14 cellular contexts compared by ENCODE assay signal in genomic region chr1:81876901-81877750, GRCh38.
DNase-seq lines count a peak whose midpoint lies in the region; TF ChIP-seq lines count a peak whose summit lies in the region.
"Had no signal": no experiment of that assay in that cellular context is flagged by ENCODE, and none has a peak within 500 bp of the region (broad histone marks: within the 10 kb centered on the region; RNA-seq: fewer than 3 reads in every experiment).

No MANE protein-coding gene starts in this region.

- no peaks in the 10 kb centered on the region for H3K9me3 ChIP-seq in osteoblast (ENCODE audit: low read depth, low read length)
- H3K9me3 ChIP-seq: transverse colon had no signal

- peak overlapping the region; percentile 54 for H3K4me2 ChIP-seq in osteoblast (ENCODE audit: insufficient read depth, low read length)

- TF ChIP-seq CTCF in fibroblast of mammary gland (conservative IDR thresholded peaks at IDR 0.05; ENCODE audit: control insufficient read depth, insufficient read depth, low read depth, low read length) (no peak), osteoblast (IDR thresholded peaks at IDR 0.05; ENCODE audit: extremely low read depth, low read depth, low read length) (no peak)

- H3K4me3 ChIP-seq in fibroblast of mammary gland (ENCODE audit: control insufficient read depth, low read depth, low read length): no peak overlapping the region
- H3K4me3 ChIP-seq in osteoblast (ENCODE audit: insufficient read depth, low read length): no peak overlapping the region
- H3K4me3 ChIP-seq: transverse colon had no signal

- peak overlapping the region; percentile 36 for H3K27ac ChIP-seq in osteoblast (ENCODE audit: low read depth, low read length)
- no peak overlapping the region for H3K27ac ChIP-seq in caudate nucleus (ENCODE audit: low read depth, low read length)

- no peaks in the 10 kb centered on the region for H4K20me1 ChIP-seq in osteoblast (ENCODE audit: insufficient read depth, low read length)

- peak; percentile 9 for DNase-seq in GM03348 (ENCODE audit: low spot score)
- DNase-seq in NCI-H446 treated with DMSO at 0.1 percent for 48 hours (lab: John Stamatoyannopoulos, UW): peak; percentile 46
- peak; percentile 60 for DNase-seq in fibroblast of mammary gland (ENCODE audit: low read depth)
- DNase-seq in osteoblast (ENCODE audit: insufficient read length, low spot score, missing footprints): no peak
- no peak for DNase-seq in head of caudate nucleus
- no peak for DNase-seq in caudate nucleus (lab: John Stamatoyannopoulos, UW)
- no peak for DNase-seq in NCI-H2196 (lab: John Stamatoyannopoulos, UW; ENCODE audit: unreplicated experiment)
- DNase-seq in NCI-H774 (lab: John Stamatoyannopoulos, UW): no peak
- DNase-seq: DMS 273 treated with DMSO at 0.1 percent for 48 hours; foreskin melanocyte; naive thymus-derived CD4-positive, alpha-beta T cell; NCI-H1436 treated with DMSO at 0.1 percent for 48 hours; stimulated activated CD4-positive, alpha-beta T cell treated with anti-CD3 and anti-CD28 coated beads, Interleukin-2, amount 100 ng/mL, for 48 hours; transverse colon had no signal

- no peaks in the 10 kb centered on the region for H3K27me3 ChIP-seq in osteoblast (ENCODE audit: insufficient read depth, low read length)
- H3K27me3 ChIP-seq: transverse colon had no signal

- peaks cover 31% of the 10 kb centered on the region for H3K4me1 ChIP-seq in osteoblast (ENCODE audit: insufficient read depth, low read length)

- H2AFZ ChIP-seq in osteoblast (ENCODE audit: low read length): no peak overlapping the region

- intact Hi-C loops in head of caudate nucleus (cut with DNase I): no loop called here

- peaks cover 46% of the 10 kb centered on the region for H3K79me2 ChIP-seq in osteoblast (ENCODE audit: insufficient read depth, low read length)

- H3K36me3 ChIP-seq in osteoblast (ENCODE audit: insufficient read depth, low read length): no peaks in the 10 kb centered on the region
- H3K36me3 ChIP-seq: transverse colon had no signal

Comparison
In these comparisons a context has a peak if more than half of its experiments do, and no peak if none do; other contexts are left out.
1. DNase-seq: peak in GM03348 (single experiment), NCI-H446 treated with DMSO at 0.1 percent for 48 hours (single experiment) and fibroblast of mammary gland (single experiment); none in osteoblast (single experiment), head of caudate nucleus (0 of 42), caudate nucleus (0 of 61), NCI-H2196 (single experiment) and NCI-H774 (single experiment).